In genomic region chr1:203320546-203321272, GRCh38 we compare ENCODE assay signal across 8 cellular contexts. TPM values are rescaled to one million over a fixed set of nuclear protein-coding genes. Genes with fewer than 3 reads are reported as not detected.
A peak's percentile ranks its signal among the peaks of the same experiment; 100 is the strongest.
DNase-seq lines count a peak whose midpoint lies in the region; ATAC-seq and TF ChIP-seq lines count a peak whose summit lies in the region.

No MANE protein-coding gene starts in this region.

- peak in 1 of 4 donors; percentile 43 for TF ChIP-seq POLR2A in esophagus squamous epithelium (IDR thresholded peaks at IDR 0.05)
- peak; percentile 43 for TF ChIP-seq POLR2A in prostate gland (IDR thresholded peaks at IDR 0.05)

- H3K36me3 Mint-ChIP-seq in activated B cell treated with CpG ODN at 0.5 μM for 24 hours (ENCODE audit: low read depth) (no peaks in the 10 kb centered on the region), Calu3 (ENCODE audit: insufficient read depth, unreplicated experiment) (no peaks in the 10 kb centered on the region)

- H3K9me3 ChIP-seq in esophagus squamous epithelium (no peaks in the 10 kb centered on the region), prostate gland (no peaks in the 10 kb centered on the region)

- 12 to 24% methylated on average over 5 of the region's 6 CpGs for WGBS in esophagus squamous epithelium, 2 donors
- WGBS in prostate gland, result 24% methylated on average over 6 of the region's 6 CpGs

- H3K4me1 ChIP-seq in esophagus squamous epithelium, result peaks cover 39 to 72% (median 53%) of the 10 kb centered on the region in 3 donors
- H3K4me1 ChIP-seq in prostate gland (replicated peaks), result peaks cover 50% of the 10 kb centered on the region

- no peaks in the 10 kb centered on the region for H3K27me3 Mint-ChIP-seq in activated B cell treated with CpG ODN at 0.5 μM for 24 hours
- peaks cover 96% of the 10 kb centered on the region for H3K27me3 Mint-ChIP-seq in Calu3 (ENCODE audit: unreplicated experiment)

- H3K4me1 Mint-ChIP-seq in activated B cell treated with CpG ODN at 0.5 μM for 24 hours, result peaks cover 89% of the 10 kb centered on the region
- peaks cover 11% of the 10 kb centered on the region for H3K4me1 Mint-ChIP-seq in Calu3 (ENCODE audit: low read depth, unreplicated experiment)

- H3K27me3 ChIP-seq in esophagus squamous epithelium, result no peaks in the 10 kb centered on the region
- H3K27me3 ChIP-seq in prostate gland (replicated peaks; ENCODE audit: insufficient read depth), result no peaks in the 10 kb centered on the region

- no TSS peak for BruUV-seq in Calu3 (replicated peaks; lab: Mats Ljungman, UMichigan)

- no peaks in the 10 kb centered on the region for H3K9me3 Mint-ChIP-seq in activated B cell treated with CpG ODN at 0.5 μM for 24 hours
- no peaks in the 10 kb centered on the region for H3K9me3 Mint-ChIP-seq in Calu3 (ENCODE audit: low read depth, unreplicated experiment)

- H3K4me3 ChIP-seq in esophagus squamous epithelium (no peak overlapping the region), prostate gland (no peak overlapping the region)

- ATAC-seq in HG02938 (IDR thresholded peaks at IDR 0.05; ENCODE audit: unreplicated experiment) (peak; percentile 55), activated B cell treated with CpG ODN at 0.5 μM for 24 hours (ENCODE audit: low read depth) (peak; percentile 66)

- TF ChIP-seq CTCF in activated B cell treated with CpG ODN at 0.5 μM for 24 hours (IDR thresholded peaks at IDR 0.05) (no peak), esophagus squamous epithelium (IDR thresholded peaks at IDR 0.05) (no peak), prostate gland (IDR thresholded peaks at IDR 0.05) (peak in 1 of 4 experiments; percentile 22), Calu3 (IDR thresholded peaks at IDR 0.05; ENCODE audit: unreplicated experiment) (no peak)

- H3K27ac Mint-ChIP-seq in activated B cell treated with CpG ODN at 0.5 μM for 24 hours (peak overlapping the region; percentile 96), Calu3 (ENCODE audit: unreplicated experiment) (no peak overlapping the region)

- H3K27ac ChIP-seq in esophagus squamous epithelium, result peak overlapping the region; percentile 20 to 96 (median 88)
- H3K27ac ChIP-seq in prostate gland, result peak overlapping the region; percentile 72 to 96

- peak; percentile 22 to 52 for DNase-seq in stimulated activated CD4-positive, alpha-beta T cell treated with anti-CD3 and anti-CD28 coated beads, Interleukin-15, amount 100 ng/mL, for 1 hour (ENCODE audit: low read depth in 1 of 2, low spot score in 1 of 2)
- no peak for DNase-seq in stimulated activated CD4-positive, alpha-beta T cell treated with anti-CD3 and anti-CD28 coated beads, Interleukin-12 subunit alpha, Interleukin-12 subunit beta, amount 100 ng/mL, for 4 hours
- DNase-seq in NCI-H187 (lab: John Stamatoyannopoulos, UW) (peak; percentile 99 to 100), activated B cell treated with CpG ODN at 0.5 μM for 24 hours (peak; percentile 53), esophagus squamous epithelium (lab: John Stamatoyannopoulos, UW) (peak; percentile 25), prostate gland (ENCODE audit: low spot score) (peak; percentile 80), Calu3 (no peak)

- H3K36me3 ChIP-seq in esophagus squamous epithelium (no peaks in the 10 kb centered on the region), prostate gland (no peaks in the 10 kb centered on the region)

- H3K4me3 Mint-ChIP-seq in activated B cell treated with CpG ODN at 0.5 μM for 24 hours (peak overlapping the region; percentile 72), Calu3 (ENCODE audit: low read depth, unreplicated experiment) (no peak overlapping the region)

- CTCF ChIA-PET in activated B cell treated with CpG ODN at 0.5 μM for 24 hours (lab: Charles Lee) (interaction anchor here (0.7 to 9.4 kb wide), 14 partner anchors 12 to 162 kb away, joined by 3 to 168 read pairs (median 5); partner anchors contain the start of gene BTG2), Calu3 (lab: Charles Lee) (interaction anchor here (0.7 to 1.5 kb wide), 2 partner anchors 44 to 53 kb away, joined by 4 to 5 read pairs; no protein-coding TSS in a partner anchor)

- intact Hi-C loops in activated B cell treated with CpG ODN at 0.5 μM for 24 hours (cut with micrococcal nuclease), result loop anchor here (1.0 kb wide), 1 partner anchor 9 kb away; no protein-coding TSS in a partner anchor
- intact Hi-C loops in esophagus squamous epithelium (cut with DNase I), result no loop called here
- intact Hi-C loops in prostate gland (cut with DNase I), result no loop called here
- intact Hi-C loops in Calu3 (cut with micrococcal nuclease; ENCODE audit: unreplicated experiment), result loop anchor here (5.0 kb wide), 1 partner anchor 908 kb away; no protein-coding TSS in a partner anchor

- POLR2A ChIA-PET in activated B cell treated with CpG ODN at 0.5 μM for 24 hours (lab: Charles Lee), result interaction anchor here (0.7 to 9.5 kb wide), 8 partner anchors 9 to 1993 kb away, joined by 3 to 1136 read pairs (median 6); partner anchors contain the start of gene BTG2

RNA-seq across cellular contexts. Expression of gene BTG2, which starts 15.4 kb away (rescaled TPM):
- 419 and 448 TPM in 2 replicates for total RNA-seq in activated B cell treated with CpG ODN at 0.5 μM for 24 hours
- 10 to 100 TPM; 29.7 to 46.2 (median 41.3) TPM for total RNA-seq in esophagus squamous epithelium
- 100 to 1,000 TPM in 1 of 2 donors, 10 to 100 TPM in 1; 91.0 to 131 TPM for total RNA-seq in prostate gland
- 2.7 and 4.9 TPM in 2 replicates for total RNA-seq in Calu3 (2022)

RNA-seq across cellular contexts. Expression of gene FMOD, which starts 30.2 kb away (rescaled TPM):
- total RNA-seq in activated B cell treated with CpG ODN at 0.5 μM for 24 hours, result not detected in 2 replicates
- total RNA-seq in esophagus squamous epithelium, result 10 to 100 TPM in 2 of 4 donors, 1 to 10 TPM in 2; 4.3 to 29.9 (median 9.9) TPM
- 10 to 100 TPM; 40.8 to 95.9 TPM for total RNA-seq in prostate gland
- not detected in 2 replicates for total RNA-seq in Calu3 (2022)

Comparison
In these comparisons a context has a peak if more than half of its experiments do, and no peak if none do; other contexts are left out.
1. DNase-seq: peak in stimulated activated CD4-positive, alpha-beta T cell treated with anti-CD3 and anti-CD28 coated beads, Interleukin-15, amount 100 ng/mL, for 1 hour (2 of 2), NCI-H187 (2 of 2), activated B cell treated with CpG ODN at 0.5 μM for 24 hours (single experiment), esophagus squamous epithelium (single experiment) and prostate gland (single experiment); none in stimulated activated CD4-positive, alpha-beta T cell treated with anti-CD3 and anti-CD28 coated beads, Interleukin-12 subunit alpha, Interleukin-12 subunit beta, amount 100 ng/mL, for 4 hours (single experiment) and Calu3 (single experiment).
2. intact Hi-C loops: an anchor here in activated B cell treated with CpG ODN at 0.5 μM for 24 hours (1.0 kb wide) and Calu3 (5.0 kb wide); none called in esophagus squamous epithelium and prostate gland.